Comparison of ENCODE assay signal across 8 cellular contexts in genomic region chr1:35505911-35506798, GRCh38. TPM values are rescaled to one million over a fixed set of nuclear protein-coding genes. Genes with fewer than 3 reads are reported as not detected.
DNase-seq lines count a peak whose midpoint lies in the region; ATAC-seq, FAIRE-seq and TF ChIP-seq lines count a peak whose summit lies in the region.

No MANE protein-coding gene starts in this region.

- peaks cover 4% of the 10 kb centered on the region for H4K20me1 ChIP-seq in endothelial cell of umbilical vein (replicated peaks; ENCODE audit: control insufficient read depth, extremely low read depth, insufficient read depth, low read length)

- no peaks in the 10 kb centered on the region for H3K27me3 ChIP-seq in endothelial cell of umbilical vein (ENCODE audit: control insufficient read depth in 2 of 2, insufficient read depth in 2 of 2, low read length in 2 of 2)

- dilution Hi-C loops in endothelial cell of umbilical vein (cut with MboI; ENCODE audit: extremely low pct_ligation_motif_present, low sequenced_read_pairs), result no loop called here

- TF ChIP-seq RAD21 in A549 (conservative IDR thresholded peaks at IDR 0.05 in 1 of 2, IDR thresholded peaks at IDR 0.05 in 1 of 2), result no peak

- WGBS in A549 (ENCODE audit: missing lambda C conversion rate), result 75% methylated on average over 4 of the region's 4 CpGs

- CTCF ChIA-PET in A549 (lab: Yijun Ruan, JAX), result interaction anchor here (1.3 kb wide), 1 partner anchor 221 kb away, joined by 4 read pairs; no protein-coding TSS in a partner anchor
- CTCF ChIA-PET in endothelial cell of umbilical vein (lab: Charles Lee), result interaction anchor here (1.4 to 3.3 kb wide), 3 partner anchors 21 to 59 kb away, joined by 4 to 36 read pairs (median 4); no protein-coding TSS in a partner anchor

- H3K4me3 ChIP-seq in A549, result no peak overlapping the region
- no peak overlapping the region for H3K4me3 ChIP-seq in endothelial cell of umbilical vein (replicated peaks in 1 of 3; ENCODE audit: insufficient read depth in 1 of 3, low read depth in 1 of 3, low read length in 3 of 3)
- H3K4me3 ChIP-seq in skin epidermis, result no peak overlapping the region

- DNase-seq in A549 (ENCODE audit: low read depth in 1 of 2, low spot score in 1 of 2), result peak in 1 of 2 experiments; percentile 17
- DNase-seq in GM12891 (ENCODE audit: insufficient read length, low spot score), result peak; percentile 20
- peak; percentile 8 for DNase-seq in HTR-8/SVneo (ENCODE audit: insufficient read length, low spot score)
- peak; percentile 7 to 16 for DNase-seq in activated CD4-positive, alpha-beta T cell treated with anti-CD3 and anti-CD28 coated beads for 24 hours (ENCODE audit: low read depth in 2 of 2)
- DNase-seq in endothelial cell of umbilical vein (ENCODE audit: low read depth, low spot score), result peak; percentile 98
- no peak for DNase-seq in anterior cingulate cortex (lab: John Stamatoyannopoulos, UW)
- DNase-seq in UCSD-AML1 (lab: John Stamatoyannopoulos, UW; ENCODE audit: unreplicated experiment), result no peak

- no peak overlapping the region for H2AFZ ChIP-seq in endothelial cell of umbilical vein (ENCODE audit: low read depth, low read length)

- no peak overlapping the region for H3K27ac ChIP-seq in A549
- peak overlapping the region; percentile 48 for H3K27ac ChIP-seq in endothelial cell of umbilical vein (ENCODE audit: insufficient read depth, low read depth, low read length)
- peak overlapping the region in 13 of 21 experiments; percentile 4 to 90 (median 57) for H3K27ac ChIP-seq in skin epidermis

- POLR2A ChIA-PET in A549 (lab: Yijun Ruan, JAX), result no interaction called here
- POLR2A ChIA-PET in endothelial cell of umbilical vein (lab: Charles Lee), result no interaction called here

- TF ChIP-seq EP300 in A549 (IDR thresholded peaks at IDR 0.05), result no peak

- no TSS peak for BruUV-seq in endothelial cell of umbilical vein (replicated peaks; lab: Mats Ljungman, UMichigan)

- intact Hi-C loops in endothelial cell of umbilical vein (cut with micrococcal nuclease), result loop anchor here (1.0 to 2.0 kb wide), 2 partner anchors 51 to 55 kb away; partner anchors contain the start of genes KIAA0319L and NCDN

- TF ChIP-seq POLR2A in A549 (IDR thresholded peaks at IDR 0.05; ENCODE audit: low read length), result no peak
- no peak for TF ChIP-seq POLR2A in GM12891 (IDR thresholded peaks at IDR 0.05; ENCODE audit: low read depth, low read length)
- TF ChIP-seq POLR2A in endothelial cell of umbilical vein (IDR thresholded peaks at IDR 0.05; ENCODE audit: low read depth, low read length), result peak; percentile 50

- H3K4me1 ChIP-seq in A549 (peaks cover 13% of the 10 kb centered on the region; the same call in 2 of the 3 replicates), endothelial cell of umbilical vein (ENCODE audit: control insufficient read depth, extremely low read depth, insufficient read depth, low read length) (peaks cover 22% of the 10 kb centered on the region)

- no peaks in the 10 kb centered on the region for H3K79me2 ChIP-seq in endothelial cell of umbilical vein (ENCODE audit: control insufficient read depth, insufficient read depth, low read length)

- TF ChIP-seq CTCF in A549 (IDR thresholded peaks at IDR 0.05) (no peak), endothelial cell of umbilical vein (IDR thresholded peaks at IDR 0.05; ENCODE audit: extremely low read depth in 1 of 2, insufficient read depth in 1 of 2, low read depth in 1 of 2, low read length in 2 of 2) (no peak)

- FAIRE-seq in A549 (lab: Jason Lieb, UNC) (no peak), GM12891 (lab: Jason Lieb, UNC) (peak; percentile 96), HTR-8/SVneo (lab: Jason Lieb, UNC) (no peak), endothelial cell of umbilical vein (lab: Jason Lieb, UNC) (peak; percentile 99)

- H3K9me3 ChIP-seq in A549, result no peaks in the 10 kb centered on the region
- H3K9me3 ChIP-seq in endothelial cell of umbilical vein (replicated peaks; ENCODE audit: control insufficient read depth, insufficient read depth, low read length), result no peaks in the 10 kb centered on the region

- H3K36me3 ChIP-seq in endothelial cell of umbilical vein (ENCODE audit: control insufficient read depth in 2 of 2, extremely low read depth in 1 of 2, insufficient read depth in 2 of 2, low read length in 2 of 2), result no peaks in the 10 kb centered on the region

- no peaks in the 10 kb centered on the region for H3K9me1 ChIP-seq in endothelial cell of umbilical vein (replicated peaks; ENCODE audit: control insufficient read depth, extremely low read depth, insufficient read depth, low read length)

- no peak for ATAC-seq in A549

- H3K9ac ChIP-seq in endothelial cell of umbilical vein (replicated peaks; ENCODE audit: extremely low read depth, insufficient read depth, low read length), result no peak overlapping the region

- peak overlapping the region; percentile 21; the same call in 1 of the 3 replicates for H3K4me2 ChIP-seq in A549
- peak overlapping the region; percentile 54 for H3K4me2 ChIP-seq in endothelial cell of umbilical vein (ENCODE audit: insufficient read depth, low read length)

TF ChIP-seq in A549, 52 proteins besides CTCF, POLR2A, EP300 and RAD21:
- no peak for TF ChIP-seq TP53 (CRISPR knock-in tag; IDR thresholded peaks at IDR 0.05)

TF ChIP-seq in GM12891, 5 proteins besides CTCF, POLR2A, EP300 and RAD21:
- TF ChIP-seq POLR2AphosphoS5 (IDR thresholded peaks at IDR 0.05; ENCODE audit: low read depth, low read length) (no peak), SPI1 (IDR thresholded peaks at IDR 0.05; ENCODE audit: low read depth, low read length) (no peak), POU2F2 (IDR thresholded peaks at IDR 0.05; ENCODE audit: low read depth, low read length) (no peak), PAX5 (IDR thresholded peaks at IDR 0.05; ENCODE audit: insufficient read depth, low read length, severe bottlenecking) (no peak), TAF1 (IDR thresholded peaks at IDR 0.05; ENCODE audit: low read depth, low read length) (no peak)

TF ChIP-seq in endothelial cell of umbilical vein, 7 proteins besides CTCF, POLR2A, EP300 and RAD21:
- TF ChIP-seq POLR2AphosphoS5 (IDR thresholded peaks at IDR 0.05; ENCODE audit: insufficient read depth, low read depth, low read length) (peak; percentile 94), MAX (IDR thresholded peaks at IDR 0.05; ENCODE audit: insufficient read depth, insufficient read length) (no peak), JUN (IDR thresholded peaks at IDR 0.05; ENCODE audit: borderline replicate concordance, insufficient read depth, insufficient read length, low read depth) (peak; percentile 94), FOS (IDR thresholded peaks at IDR 0.05; ENCODE audit: borderline replicate concordance, insufficient read depth, low read length) (peak; percentile 97), EZH2 (IDR thresholded peaks at IDR 0.05; ENCODE audit: borderline replicate concordance, low read depth, low read length, severe bottlenecking) (no peak), GATA2 (IDR thresholded peaks at IDR 0.05; ENCODE audit: insufficient read depth, insufficient read length, low read depth, low read length) (peak; percentile 100)

RNA-seq across cellular contexts. Expression of gene KIAA0319L, which starts 51.0 kb away (rescaled TPM):
- polyA plus RNA-seq in A549 (2011; rRNA removed) (36.9 and 41.9 TPM in 2 replicates), A549 (2017; fragmentation: RNase III; extraction: RNeasy Plus Mini Kit Qiagen cat#74134 plus additional on column Dnase treatment) (18.2 to 19.3 TPM (median 18.8 TPM) in 3 replicates), endothelial cell of umbilical vein (31.2 and 31.4 TPM in 2 replicates)
- polyA plus RNA-seq in A549 (2012; cell fraction: cytosol; rRNA removed), result 12.8 and 14.9 TPM in 2 replicates
- polyA plus RNA-seq in A549 (2012; cell fraction: nucleus; rRNA removed), result 27.6 and 30.6 TPM in 2 replicates
- 37.6 and 38.6 TPM in 2 replicates for polyA minus RNA-seq in A549 (2011; rRNA and poly(A)+ RNA removed)
- 18.1 TPM for polyA plus RNA-seq in GM12891 (2012; ENCODE audit: low read depth, missing spikeins)
- total RNA-seq in endothelial cell of umbilical vein, result 43.4 and 45.3 TPM in 2 replicates
- 31.8 and 34.4 TPM in 2 replicates for polyA plus RNA-seq in endothelial cell of umbilical vein (2011; cell fraction: cytosol; rRNA removed)
- 69.8 and 73.4 TPM in 2 replicates for polyA plus RNA-seq in endothelial cell of umbilical vein (2011; cell fraction: nucleus; rRNA removed)
- polyA plus RNA-seq in endothelial cell of umbilical vein (2012), result 27.3 and 27.8 TPM in 2 replicates
- polyA minus RNA-seq in endothelial cell of umbilical vein, result 79.3 and 86.4 TPM in 2 replicates
- 19.5 TPM for polyA minus RNA-seq in endothelial cell of umbilical vein (2011; cell fraction: cytosol; rRNA and poly(A)+ RNA removed)
- 57.3 and 92.4 TPM in 2 replicates for polyA minus RNA-seq in endothelial cell of umbilical vein (2011; cell fraction: nucleus; rRNA and poly(A)+ RNA removed)

RNA-seq across cellular contexts. Expression of gene NCDN, which starts 51.4 kb away (rescaled TPM):
- polyA plus RNA-seq in A549 (2011; rRNA removed), result 7.0 and 8.0 TPM in 2 replicates
- 15.3 and 20.7 TPM in 2 replicates for polyA plus RNA-seq in A549 (2012; cell fraction: cytosol; rRNA removed)
- polyA plus RNA-seq in A549 (2012; cell fraction: nucleus; rRNA removed), result 28.8 and 33.9 TPM in 2 replicates
- 15.7 to 17.0 TPM (median 16.8 TPM) in 3 replicates for polyA plus RNA-seq in A549 (2017; fragmentation: RNase III; extraction: RNeasy Plus Mini Kit Qiagen cat#74134 plus additional on column Dnase treatment)
- polyA minus RNA-seq in A549 (2011; rRNA and poly(A)+ RNA removed), result 6.0 and 11.2 TPM in 2 replicates
- polyA plus RNA-seq in GM12891 (2012; ENCODE audit: low read depth, missing spikeins), result 13.2 TPM
- 22.0 and 22.3 TPM in 2 replicates for total RNA-seq in endothelial cell of umbilical vein
- 16.7 and 17.3 TPM in 2 replicates for polyA plus RNA-seq in endothelial cell of umbilical vein
- 12.0 and 15.3 TPM in 2 replicates for polyA plus RNA-seq in endothelial cell of umbilical vein (2011; cell fraction: cytosol; rRNA removed)
- 11.8 and 12.7 TPM in 2 replicates for polyA plus RNA-seq in endothelial cell of umbilical vein (2011; cell fraction: nucleus; rRNA removed)
- 13.5 and 13.9 TPM in 2 replicates for polyA plus RNA-seq in endothelial cell of umbilical vein (2012)
- polyA minus RNA-seq in endothelial cell of umbilical vein, result 10.2 and 12.8 TPM in 2 replicates
- polyA minus RNA-seq in endothelial cell of umbilical vein (2011; cell fraction: cytosol; rRNA and poly(A)+ RNA removed), result 13.2 TPM
- 7.0 and 12.0 TPM in 2 replicates for polyA minus RNA-seq in endothelial cell of umbilical vein (2011; cell fraction: nucleus; rRNA and poly(A)+ RNA removed)

Comparison
In these comparisons a context has a peak if more than half of its experiments do, and no peak if none do; other contexts are left out.
1. DNase-seq: peak in GM12891 (single experiment), HTR-8/SVneo (single experiment), activated CD4-positive, alpha-beta T cell treated with anti-CD3 and anti-CD28 coated beads for 24 hours (2 of 2) and endothelial cell of umbilical vein (single experiment); none in anterior cingulate cortex (0 of 58) and UCSD-AML1 (single experiment).
2. H3K27ac ChIP-seq: peak in endothelial cell of umbilical vein (single experiment) and skin epidermis (13 of 21); none in A549 (0 of 2).